ENCODE assay signal across 14 cellular contexts in genomic region chr1:9495854-9496374, GRCh38. TPM values are rescaled to one million over a fixed set of nuclear protein-coding genes. Genes with fewer than 3 reads are reported as not detected.
DNase-seq lines count a peak whose midpoint lies in the region; ATAC-seq and TF ChIP-seq lines count a peak whose summit lies in the region.
"Had no signal": no experiment of that assay in that cellular context is flagged by ENCODE, and none has a peak within 500 bp of the region (broad histone marks: within the 10 kb centered on the region; RNA-seq: fewer than 3 reads in every experiment).

No MANE protein-coding gene starts in this region.

- no peak overlapping the region for H3K23ac ChIP-seq in mesenchymal stem cell (ENCODE audit: low read length in 2 of 2)

- intact Hi-C loops in ovary (cut with DNase I): loop anchor here (5.0 to 10.0 kb wide), 2 partner anchors 76 to 381 kb away; no protein-coding TSS in a partner anchor

- H3K18ac ChIP-seq in mesenchymal stem cell (ENCODE audit: low read depth in 1 of 2, low read length in 2 of 2): no peak overlapping the region

- H2BK5ac ChIP-seq in mesenchymal stem cell (ENCODE audit: low read depth, low read length, poor library complexity, severe bottlenecking): no peak overlapping the region

- H3K4ac ChIP-seq in mesenchymal stem cell (ENCODE audit: low read depth in 1 of 2, low read length in 2 of 2): no peak overlapping the region

- no peaks in the 10 kb centered on the region for H3K36me3 Mint-ChIP-seq in endothelial cell (ENCODE audit: low read depth, unreplicated experiment)
- H3K36me3 Mint-ChIP-seq in HFFc6 (ENCODE audit: low read depth): no peaks in the 10 kb centered on the region

- ATAC-seq in GM18867 (IDR thresholded peaks at IDR 0.05; ENCODE audit: unreplicated experiment): no peak

- no peak overlapping the region for H3K27ac Mint-ChIP-seq in endothelial cell (ENCODE audit: unreplicated experiment)
- H3K27ac Mint-ChIP-seq in HFFc6: no peak overlapping the region

- H3K4me2 ChIP-seq in BLaER1 (peak overlapping the region; percentile 84), OCI-LY3 (ENCODE audit: low read length) (peak overlapping the region; percentile 94), mesenchymal stem cell (ENCODE audit: low read length, poor library complexity, severe bottlenecking) (no peak overlapping the region)

- no peak overlapping the region for H4K8ac ChIP-seq in mesenchymal stem cell (ENCODE audit: low read length)

- H3K79me2 ChIP-seq in OCI-LY3 (ENCODE audit: low read length): no peaks in the 10 kb centered on the region

- H3K14ac ChIP-seq in mesenchymal stem cell (ENCODE audit: low read length in 2 of 2): no peak overlapping the region

- no peaks in the 10 kb centered on the region for H3K27me3 Mint-ChIP-seq in endothelial cell (ENCODE audit: unreplicated experiment)
- H3K27me3 Mint-ChIP-seq in HFFc6 (ENCODE audit: insufficient read depth): peaks cover 16% of the 10 kb centered on the region

- H3K27ac ChIP-seq in BLaER1: no peak overlapping the region
- no peak overlapping the region for H3K27ac ChIP-seq in OCI-LY3 (ENCODE audit: low read length)
- no peak overlapping the region for H3K27ac ChIP-seq in mesenchymal stem cell (ENCODE audit: low read length, poor library complexity, severe bottlenecking)
- H3K27ac ChIP-seq in ovary: no peak overlapping the region
- H3K27ac ChIP-seq: right atrium auricular region, upper lobe of right lung had no signal

- H3K4me3 Mint-ChIP-seq in endothelial cell (ENCODE audit: unreplicated experiment) (peak overlapping the region; percentile 7), HFFc6 (no peak overlapping the region)

- H3K9me3 Mint-ChIP-seq in endothelial cell (ENCODE audit: unreplicated experiment) (no peaks in the 10 kb centered on the region), HFFc6 (no peaks in the 10 kb centered on the region)
- H3K9me3 Mint-ChIP-seq: activated T-helper 2 cell treated with anti-CD3 and anti-CD28 coated beads, Interferon-gamma antibody, Interleukin-2, Interleukin-4, amounts not matched to agents 10 μg/mL and 5 μg/mL and 100 μg/mL, durations not matched to agents 14 hours and 24 hours and 36 hours had no signal

- no peaks in the 10 kb centered on the region for H3K27me3 ChIP-seq in BLaER1
- no peaks in the 10 kb centered on the region; the same call in 1 of the 2 replicates for H3K27me3 ChIP-seq in OCI-LY3 (ENCODE audit: low read depth, low read length)
- peaks cover 0 to 9% of the 10 kb centered on the region in 2 experiments for H3K27me3 ChIP-seq in mesenchymal stem cell (ENCODE audit: control insufficient read depth in 1 of 2, insufficient read depth in 1 of 2, low read length in 2 of 2)
- no peaks in the 10 kb centered on the region for H3K27me3 ChIP-seq in ovary
- H3K27me3 ChIP-seq: right atrium auricular region, upper lobe of right lung had no signal

- H3K79me1 ChIP-seq in mesenchymal stem cell (replicated peaks; ENCODE audit: low read length, poor library complexity, severe bottlenecking): no peaks in the 10 kb centered on the region

- H3K4me3 ChIP-seq in BLaER1 (no peak overlapping the region), GM12865 (ENCODE audit: low read depth, low read length) (peak overlapping the region; percentile 57; the same call in 1 of the 2 replicates), OCI-LY3 (ENCODE audit: low read length) (peak overlapping the region; percentile 79), mesenchymal stem cell (ENCODE audit: insufficient read depth in 1 of 2, low read depth in 1 of 2, low read length in 2 of 2) (no peak overlapping the region), ovary (no peak overlapping the region)

- peak overlapping the region; percentile 95 for H2AFZ ChIP-seq in OCI-LY3 (ENCODE audit: low read depth, low read length)
- H2AFZ ChIP-seq in mesenchymal stem cell (ENCODE audit: low read depth, low read length): no peak overlapping the region

- DNase-seq in GM12865 (ENCODE audit: low read depth) (no peak), endothelial cell (ENCODE audit: low spot score) (no peak), mesenchymal stem cell (no peak), ovary (no peak), HFFc6 (no peak)
- DNase-seq: NCI-H226, occipital lobe had no signal

- H3K36me3 ChIP-seq in BLaER1: no peaks in the 10 kb centered on the region
- no peaks in the 10 kb centered on the region for H3K36me3 ChIP-seq in OCI-LY3 (replicated peaks; ENCODE audit: low read depth, low read length)
- no peaks in the 10 kb centered on the region for H3K36me3 ChIP-seq in mesenchymal stem cell (ENCODE audit: control insufficient read depth in 1 of 2, insufficient read depth in 2 of 2, low read depth in 1 of 2, low read length in 2 of 2)
- H3K36me3 ChIP-seq in ovary: no peaks in the 10 kb centered on the region
- H3K36me3 ChIP-seq: right atrium auricular region, upper lobe of right lung had no signal

- H3K9ac ChIP-seq in BLaER1 (no peak overlapping the region), OCI-LY3 (ENCODE audit: low read length) (no peak overlapping the region), mesenchymal stem cell (ENCODE audit: low read length) (no peak overlapping the region)
- H3K9ac ChIP-seq: SK-N-SH had no signal

- no peak overlapping the region for H2BK120ac ChIP-seq in mesenchymal stem cell (ENCODE audit: low read depth, low read length)

- H2BK15ac ChIP-seq in mesenchymal stem cell (ENCODE audit: low read depth, poor library complexity, severe bottlenecking): no peak overlapping the region

- H4K20me1 ChIP-seq in BLaER1: no peaks in the 10 kb centered on the region
- no peaks in the 10 kb centered on the region for H4K20me1 ChIP-seq in OCI-LY3 (ENCODE audit: insufficient read depth, low read length)

- no peak for TF ChIP-seq POLR2A in ovary (IDR thresholded peaks at IDR 0.05)

- H2AK5ac ChIP-seq in mesenchymal stem cell (ENCODE audit: low read length, severe bottlenecking): no peak overlapping the region

- 85% methylated on average over 5 of the region's 8 CpGs for WGBS in mesenchymal stem cell
- WGBS in ovary, 3 donors: 80 to 90% (median 83%) methylated on average over 8 of the region's 8 CpGs

- H2BK12ac ChIP-seq in mesenchymal stem cell (ENCODE audit: low read length in 2 of 2): no peak overlapping the region

- TF ChIP-seq CTCF in GM12865 (IDR thresholded peaks at IDR 0.05; ENCODE audit: insufficient read depth, low read depth, low read length, missing control alignments) (no peak), OCI-LY3 (IDR thresholded peaks at IDR 0.05; ENCODE audit: low read depth, low read length) (no peak), endothelial cell (IDR thresholded peaks at IDR 0.05; ENCODE audit: unreplicated experiment) (no peak), ovary (IDR thresholded peaks at IDR 0.05) (no peak), HFFc6 (IDR thresholded peaks at IDR 0.05) (no peak)

- TF ChIP-seq EP300 in ovary (IDR thresholded peaks at IDR 0.05): no peak

- H3K4me1 Mint-ChIP-seq in endothelial cell (ENCODE audit: unreplicated experiment): no peaks in the 10 kb centered on the region
- no peaks in the 10 kb centered on the region for H3K4me1 Mint-ChIP-seq in HFFc6 (ENCODE audit: low read depth)

- H3K4me1 ChIP-seq in BLaER1: peaks cover 22% of the 10 kb centered on the region
- peaks cover 6% of the 10 kb centered on the region for H3K4me1 ChIP-seq in OCI-LY3 (ENCODE audit: low read length)
- peaks cover 9% of the 10 kb centered on the region for H3K4me1 ChIP-seq in mesenchymal stem cell (ENCODE audit: control insufficient read depth, insufficient read depth, low read depth, low read length)
- no peaks in the 10 kb centered on the region for H3K4me1 ChIP-seq in ovary (ENCODE audit: insufficient read depth)

- H4K91ac ChIP-seq in mesenchymal stem cell (ENCODE audit: low read length): no peak overlapping the region

- H3K9me3 ChIP-seq in BLaER1 (peaks cover 14% of the 10 kb centered on the region), OCI-LY3 (ENCODE audit: insufficient read depth, low read length) (no peaks in the 10 kb centered on the region), mesenchymal stem cell (ENCODE audit: control insufficient read depth, low read length) (no peaks in the 10 kb centered on the region), ovary (no peaks in the 10 kb centered on the region)
- H3K9me3 ChIP-seq: right atrium auricular region, SK-N-SH, upper lobe of right lung had no signal

RNA-seq across cellular contexts. Expression of gene SLC25A33, which starts 43.4 kb away (rescaled TPM):
- total RNA-seq in endothelial cell (ENCODE audit: unreplicated experiment) (4.2 TPM), ovary (1 to 10 TPM; 1.3 to 5.9 (median 4.2) TPM)
- 4.7 TPM for polyA plus RNA-seq in mesenchymal stem cell (2013, experiment 1 of 2)
- polyA plus RNA-seq in mesenchymal stem cell (2013, experiment 2 of 2): 4.9 TPM
- polyA plus RNA-seq in ovary: 1 to 10 TPM; 2.2 to 3.9 TPM
- total RNA-seq in HFFc6 (2021; fragmentation: NEBNext Ultra II Directional; extraction: Animal tissue kit (Norgen Biotek cat#: 25700)): 1 to 10 TPM; 3.3 to 4.7 (median 4.0) TPM

Comparison
In these comparisons a context has a peak if more than half of its experiments do, and no peak if none do; other contexts are left out.
1. H3K4me3 ChIP-seq: peak in GM12865 (single experiment) and OCI-LY3 (single experiment); none in BLaER1 (single experiment), mesenchymal stem cell (0 of 2) and ovary (single experiment).